Comparison of ENCODE assay signal across 19 cellular contexts in genomic region chr12:65651060-65651459, GRCh38.
DNase-seq lines count a peak whose midpoint lies in the region; ATAC-seq, FAIRE-seq and TF ChIP-seq lines count a peak whose summit lies in the region.
"Had no signal": no experiment of that assay in that cellular context is flagged by ENCODE, and none has a peak within 500 bp of the region (broad histone marks: within the 10 kb centered on the region; RNA-seq: fewer than 3 reads in every experiment).

No MANE protein-coding gene starts in this region.

- no peak overlapping the region for H2AFZ ChIP-seq in PC-3 (ENCODE audit: low read length)

- peaks cover 21% of the 10 kb centered on the region for H3F3A ChIP-seq in PC-3 (ENCODE audit: low read length, unreplicated experiment)

- peak overlapping the region; percentile 98 for H3K27ac ChIP-seq in PC-3 (ENCODE audit: low read length)
- H3K27ac ChIP-seq in epithelial cell of prostate = peak overlapping the region; percentile 100
- H3K27ac ChIP-seq: Peyer's patch had no signal

- H3K9me3 Mint-ChIP-seq in natural killer cell treated with Interleukin-12 subunit alpha and Interleukin-12 subunit beta and Interleukin-15 and Interleukin-18, amount 100 ng/mL, for 72 hours = peaks cover 8% of the 10 kb centered on the region
- H3K9me3 Mint-ChIP-seq in natural killer cell = no peaks in the 10 kb centered on the region
- peaks cover 0 to 18% of the 10 kb centered on the region in 2 donors for H3K9me3 Mint-ChIP-seq in stimulated activated naive CD8-positive, alpha-beta T cell treated with anti-CD3 and anti-CD28 coated beads, Interleukin-15, amount 100 ng/mL, for 72 hours

- no peaks in the 10 kb centered on the region for H4K20me1 ChIP-seq in PC-3 (ENCODE audit: low read length)

- H3K4me3 ChIP-seq in PC-3 (ENCODE audit: low read length) = no peak overlapping the region
- H3K4me3 ChIP-seq: Peyer's patch had no signal

- H3K36me3 ChIP-seq in PC-3 (ENCODE audit: low read depth, low read length) = no peaks in the 10 kb centered on the region
- H3K36me3 ChIP-seq: Peyer's patch had no signal

- DNase-seq in natural killer cell treated with Interleukin-12 subunit alpha and Interleukin-12 subunit beta and Interleukin-15 and Interleukin-18, amount 100 ng/mL, for 72 hours (ENCODE audit: low spot score) = no peak
- DNase-seq in natural killer cell = no peak
- no peak for DNase-seq in PC-3
- DNase-seq in epithelial cell of prostate (ENCODE audit: low read depth, low spot score) = no peak
- no peak for DNase-seq in stimulated activated naive CD8-positive, alpha-beta T cell treated with anti-CD3 and anti-CD28 coated beads, Interleukin-15, amount 100 ng/mL, for 72 hours
- DNase-seq in GM19239 (ENCODE audit: insufficient read length, low spot score) = no peak
- DNase-seq in stimulated activated CD4-positive, alpha-beta T cell treated with anti-CD3 and anti-CD28 coated beads, Interleukin-4, amount 100 ng/mL, for 1 hour = no peak
- DNase-seq: C1 segment of cervical spinal cord; CD4-positive, alpha-beta memory T cell; COR-L47; Karpas-422; NCI-H2029; NCI-H446 treated with DMSO at 0.1 percent for 48 hours; NCI-H526 treated with DMSO at 0.1 percent for 48 hours; Peyer's patch; SK-N-SH; SW 1271 had no signal

- peaks cover 48% of the 10 kb centered on the region for H3K4me1 ChIP-seq in PC-3 (ENCODE audit: insufficient read depth, low read length)
- H3K4me1 ChIP-seq: Peyer's patch had no signal

- no peak for FAIRE-seq in GM19239 (lab: Jason Lieb, UNC)
- FAIRE-seq: A204.1 had no signal

- no TSS peak for BruUV-seq in PC-3 (replicated peaks; lab: Mats Ljungman, UMichigan)

- H3K4me2 ChIP-seq in PC-3 (ENCODE audit: low read length) = no peak overlapping the region
- H3K4me2 ChIP-seq: SK-N-SH had no signal

- peaks cover 8 to 16% of the 10 kb centered on the region in 2 donors for H3K4me1 Mint-ChIP-seq in natural killer cell treated with Interleukin-12 subunit alpha and Interleukin-12 subunit beta and Interleukin-15 and Interleukin-18, amount 100 ng/mL, for 72 hours (ENCODE audit: low read depth in 2 of 2)
- H3K4me1 Mint-ChIP-seq in natural killer cell = no peaks in the 10 kb centered on the region
- H3K4me1 Mint-ChIP-seq in stimulated activated naive CD8-positive, alpha-beta T cell treated with anti-CD3 and anti-CD28 coated beads, Interleukin-15, amount 100 ng/mL, for 72 hours = peaks cover 9% of the 10 kb centered on the region
- H3K4me1 Mint-ChIP-seq: CD4-positive, alpha-beta memory T cell had no signal

- CTCF ChIA-PET in PC-3 (lab: Charles Lee) = no interaction called here

- TF ChIP-seq CTCF in natural killer cell (IDR thresholded peaks at IDR 0.05) (no peak), PC-3 (conservative IDR thresholded peaks at IDR 0.05; ENCODE audit: low read depth, low read length) (no peak)

- ATAC-seq in natural killer cell treated with Interleukin-12 subunit alpha and Interleukin-12 subunit beta and Interleukin-15 and Interleukin-18, amount 100 ng/mL, for 72 hours = no peak
- ATAC-seq in natural killer cell = no peak
- ATAC-seq in PC-3 = no peak
- ATAC-seq in stimulated activated naive CD8-positive, alpha-beta T cell treated with anti-CD3 and anti-CD28 coated beads, Interleukin-15, amount 100 ng/mL, for 72 hours = peak; percentile 48
- ATAC-seq in HG02642 (IDR thresholded peaks at IDR 0.05; ENCODE audit: poor library complexity, unreplicated experiment) = no peak

- peaks cover 12 to 13% of the 10 kb centered on the region in 2 donors for H3K27me3 Mint-ChIP-seq in natural killer cell treated with Interleukin-12 subunit alpha and Interleukin-12 subunit beta and Interleukin-15 and Interleukin-18, amount 100 ng/mL, for 72 hours
- peaks cover 0 to 21% of the 10 kb centered on the region in 2 donors for H3K27me3 Mint-ChIP-seq in natural killer cell (ENCODE audit: low read depth in 2 of 2)
- peaks cover 57% of the 10 kb centered on the region for H3K27me3 Mint-ChIP-seq in stimulated activated naive CD8-positive, alpha-beta T cell treated with anti-CD3 and anti-CD28 coated beads, Interleukin-15, amount 100 ng/mL, for 72 hours

- intact Hi-C loops in natural killer cell (cut with micrococcal nuclease) (no loop called here), PC-3 (cut with micrococcal nuclease) (no loop called here)

- no peak overlapping the region for H3K9ac ChIP-seq in PC-3 (ENCODE audit: low read length)
- H3K9ac ChIP-seq: SK-N-SH had no signal

- peaks cover 5% of the 10 kb centered on the region for H3K36me3 Mint-ChIP-seq in natural killer cell treated with Interleukin-12 subunit alpha and Interleukin-12 subunit beta and Interleukin-15 and Interleukin-18, amount 100 ng/mL, for 72 hours
- no peaks in the 10 kb centered on the region for H3K36me3 Mint-ChIP-seq in natural killer cell
- H3K36me3 Mint-ChIP-seq: CD4-positive, alpha-beta memory T cell had no signal

- no peaks in the 10 kb centered on the region for H3K27me3 ChIP-seq in PC-3 (ENCODE audit: low read length)
- H3K27me3 ChIP-seq: Peyer's patch had no signal

- peaks cover 11% of the 10 kb centered on the region; the same call in 1 of the 2 replicates for H3K79me2 ChIP-seq in PC-3 (ENCODE audit: low read length)

- H3K4me3 Mint-ChIP-seq in natural killer cell treated with Interleukin-12 subunit alpha and Interleukin-12 subunit beta and Interleukin-15 and Interleukin-18, amount 100 ng/mL, for 72 hours = no peak overlapping the region
- H3K4me3 Mint-ChIP-seq in natural killer cell = no peak overlapping the region
- H3K4me3 Mint-ChIP-seq in stimulated activated naive CD8-positive, alpha-beta T cell treated with anti-CD3 and anti-CD28 coated beads, Interleukin-15, amount 100 ng/mL, for 72 hours = no peak overlapping the region
- H3K4me3 Mint-ChIP-seq: CD4-positive, alpha-beta memory T cell had no signal

- POLR2A ChIA-PET in PC-3 (lab: Charles Lee; ENCODE audit: unreplicated experiment) = no interaction called here

- no peaks in the 10 kb centered on the region for H3K9me3 ChIP-seq in PC-3 (ENCODE audit: low read length)
- H3K9me3 ChIP-seq: Peyer's patch, SK-N-SH had no signal

- no peaks in the 10 kb centered on the region for H3K9me2 ChIP-seq in PC-3 (replicated peaks; ENCODE audit: low read length)
- H3K9me2 ChIP-seq: SK-N-SH had no signal

- peak overlapping the region; percentile 22 to 71 for H3K27ac Mint-ChIP-seq in natural killer cell treated with Interleukin-12 subunit alpha and Interleukin-12 subunit beta and Interleukin-15 and Interleukin-18, amount 100 ng/mL, for 72 hours
- H3K27ac Mint-ChIP-seq in natural killer cell = no peak overlapping the region
- H3K27ac Mint-ChIP-seq in stimulated activated naive CD8-positive, alpha-beta T cell treated with anti-CD3 and anti-CD28 coated beads, Interleukin-15, amount 100 ng/mL, for 72 hours = no peak overlapping the region
- H3K27ac Mint-ChIP-seq: CD4-positive, alpha-beta memory T cell had no signal

Comparison
In these comparisons a context has a peak if more than half of its experiments do, and no peak if none do; other contexts are left out.
1. H3K27ac Mint-ChIP-seq: peak in natural killer cell treated with Interleukin-12 subunit alpha and Interleukin-12 subunit beta and Interleukin-15 and Interleukin-18, amount 100 ng/mL, for 72 hours (2 of 2); none in natural killer cell (0 of 2) and stimulated activated naive CD8-positive, alpha-beta T cell treated with anti-CD3 and anti-CD28 coated beads, Interleukin-15, amount 100 ng/mL, for 72 hours (0 of 2).